ENCODE assay signal across 9 cellular contexts in genomic region chr5:100779669-100780375, GRCh38.
DNase-seq lines count a peak whose midpoint lies in the region; ATAC-seq and TF ChIP-seq lines count a peak whose summit lies in the region.
"Had no signal": no experiment of that assay in that cellular context is flagged by ENCODE, and none has a peak within 500 bp of the region (broad histone marks: within the 10 kb centered on the region; RNA-seq: fewer than 3 reads in every experiment).

No MANE protein-coding gene starts in this region.

- H3K9ac ChIP-seq in BLaER1 (no peak overlapping the region), duodenal mucosa (ENCODE audit: low read depth in 1 of 2, low read length in 2 of 2) (no peak overlapping the region), H9 (ENCODE audit: extremely low read depth, insufficient read length, low read length) (no peak overlapping the region)

- no peaks in the 10 kb centered on the region for H3K23me2 ChIP-seq in H9 (ENCODE audit: insufficient read length, low read depth, low read length, poor library complexity, severe bottlenecking)

- TF ChIP-seq CTCF in testis (IDR thresholded peaks at IDR 0.05) (no peak), H9 (conservative IDR thresholded peaks at IDR 0.05) (no peak), vagina (IDR thresholded peaks at IDR 0.05) (no peak)

- peak overlapping the region in 1 of 3 experiments; percentile 9; a peak in 1 of 7 replicates for H3K27ac Mint-ChIP-seq in H9

- no peak overlapping the region for H3K4me3 Mint-ChIP-seq in H9

- no peak overlapping the region for H4K5ac ChIP-seq in H9 (ENCODE audit: insufficient read length, low read depth, low read length)

- no peak overlapping the region; the same call in 1 of the 2 replicates for H3K27ac ChIP-seq in BLaER1
- no peak overlapping the region for H3K27ac ChIP-seq in duodenal mucosa (ENCODE audit: low read depth, low read length)
- H3K27ac ChIP-seq in testis = no peak overlapping the region
- no peak overlapping the region for H3K27ac ChIP-seq in H9 (ENCODE audit: insufficient read length, low read depth, low read length)
- no peak overlapping the region for H3K27ac ChIP-seq in vagina

- H4K91ac ChIP-seq in H9 (ENCODE audit: insufficient read length, low read depth, low read length) = no peak overlapping the region

- no peak overlapping the region for H2BK120ac ChIP-seq in H9 (ENCODE audit: low read depth, low read length, poor library complexity, severe bottlenecking)

- no peak overlapping the region for H2AFZ ChIP-seq in H9 (ENCODE audit: low read length)

- H3K4me1 ChIP-seq in BLaER1 = peaks cover 33% of the 10 kb centered on the region
- H3K4me1 ChIP-seq in duodenal mucosa (ENCODE audit: control insufficient read depth in 1 of 2, insufficient read depth in 2 of 2, low read length in 2 of 2) = peaks cover 0 to 4% of the 10 kb centered on the region in 2 donors
- H3K4me1 ChIP-seq in testis = no peaks in the 10 kb centered on the region
- H3K4me1 ChIP-seq in H9 (ENCODE audit: insufficient read depth, low read length) = no peaks in the 10 kb centered on the region
- no peaks in the 10 kb centered on the region for H3K4me1 ChIP-seq in vagina

- intact Hi-C loops in testis (cut with DNase I; ENCODE audit: low total_unique reads) = no loop called here
- intact Hi-C loops in vagina (cut with DNase I) = no loop called here

- no peak overlapping the region for H2BK15ac ChIP-seq in H9 (ENCODE audit: low read depth, low read length)

- H3T11ph ChIP-seq in H9 (ENCODE audit: low read length) = no peak overlapping the region

- H3K4me3 ChIP-seq in BLaER1 = no peak overlapping the region
- H3K4me3 ChIP-seq in duodenal mucosa (ENCODE audit: low read depth in 1 of 2, low read length in 2 of 2) = peak overlapping the region; percentile 13 to 37
- no peak overlapping the region for H3K4me3 ChIP-seq in testis
- no peak overlapping the region for H3K4me3 ChIP-seq in vagina

- no peaks in the 10 kb centered on the region for H3K79me2 ChIP-seq in H9 (ENCODE audit: insufficient read depth, low read length)

- no peaks in the 10 kb centered on the region for H3K79me1 ChIP-seq in H9 (ENCODE audit: insufficient read depth, low read depth, low read length, poor library complexity, severe bottlenecking)

- H3K23ac ChIP-seq in H9 (ENCODE audit: insufficient read length, low read depth, low read length) = no peak overlapping the region

- H2BK12ac ChIP-seq in H9 (ENCODE audit: insufficient read length, low read depth, low read length) = no peak overlapping the region

- H3K27me3 Mint-ChIP-seq in H9 (ENCODE audit: low read depth) = no peaks in the 10 kb centered on the region; the same call in 1 of the 2 replicates

- peaks cover 3 to 11% (median 9%) of the 10 kb centered on the region in 3 experiments; a peak in 5 of 7 replicates for H3K36me3 Mint-ChIP-seq in H9 (ENCODE audit: insufficient read depth in 1 of 3, low read depth in 3 of 3)

- H3K4me1 Mint-ChIP-seq in H9 = peaks cover 16 to 20% of the 10 kb centered on the region in 2 experiments

- H3K14ac ChIP-seq in H9 (ENCODE audit: insufficient read depth, low read length) = no peak overlapping the region

- H3K9me3 Mint-ChIP-seq in H9 = peaks cover 15 to 16% of the 10 kb centered on the region in 2 experiments

- H3K56ac ChIP-seq in H9 (ENCODE audit: insufficient read length, low read depth, low read length) = no peak overlapping the region

- DNase-seq in testis = peak; percentile 26
- DNase-seq in H9 = no peak
- no peak for DNase-seq in NCI-H1930 (lab: John Stamatoyannopoulos, UW)
- DNase-seq in vagina (ENCODE audit: extremely low spot score in 2 of 2) = no peak

- H2BK5ac ChIP-seq in H9 (ENCODE audit: insufficient read length, low read length) = no peak overlapping the region

- H2BK20ac ChIP-seq in H9 (ENCODE audit: low read depth, low read length, poor library complexity, severe bottlenecking) = no peak overlapping the region

- H4K20me1 ChIP-seq in BLaER1 (no peaks in the 10 kb centered on the region), H9 (ENCODE audit: control insufficient read depth, insufficient read depth, insufficient read length) (no peaks in the 10 kb centered on the region)

- 88 to 92% methylated on average over 7 of the region's 7 CpGs for WGBS in testis, 2 donors
- WGBS in H9 (ENCODE audit: extremely low coverage, insufficient read length, low lambda C conversion rate) = no CpG with 5 or more reads among the region's 7 CpGs

- H3K4ac ChIP-seq in H9 (ENCODE audit: low read depth, low read length) = no peak overlapping the region

- no peaks in the 10 kb centered on the region for H3K36me3 ChIP-seq in BLaER1
- no peaks in the 10 kb centered on the region for H3K36me3 ChIP-seq in duodenal mucosa (ENCODE audit: control insufficient read depth in 1 of 2, insufficient read depth in 2 of 2, low read length in 2 of 2)
- H3K36me3 ChIP-seq in testis (ENCODE audit: low read depth, missing control alignments) = no peaks in the 10 kb centered on the region
- no peaks in the 10 kb centered on the region for H3K36me3 ChIP-seq in vagina

- H3K4me2 ChIP-seq in BLaER1 (peak overlapping the region; percentile 17; the same call in 1 of the 2 replicates), H9 (ENCODE audit: insufficient read depth, insufficient read length, low read length) (no peak overlapping the region)

- H2AK5ac ChIP-seq in H9 (ENCODE audit: insufficient read length, low read length) = no peak overlapping the region

- peak; percentile 45 for ATAC-seq in GM19467 (IDR thresholded peaks at IDR 0.05; ENCODE audit: unreplicated experiment)
- ATAC-seq in HG03520 (IDR thresholded peaks at IDR 0.05; ENCODE audit: unreplicated experiment) = peak; percentile 30
- ATAC-seq: left colon had no signal

- TF ChIP-seq POLR2A in testis (IDR thresholded peaks at IDR 0.05) = no peak
- TF ChIP-seq POLR2A in vagina (IDR thresholded peaks at IDR 0.05) = no peak

- no peak overlapping the region for H4K8ac ChIP-seq in H9 (replicated peaks; ENCODE audit: insufficient read length, low read depth, low read length)

- H3K9me3 ChIP-seq in BLaER1 (peaks cover 8% of the 10 kb centered on the region), duodenal mucosa (ENCODE audit: control insufficient read depth in 1 of 2, low read length in 2 of 2) (no peaks in the 10 kb centered on the region), testis (no peaks in the 10 kb centered on the region), H9 (ENCODE audit: control insufficient read depth, low read depth, low read length) (no peaks in the 10 kb centered on the region), vagina (no peaks in the 10 kb centered on the region)

- H3K18ac ChIP-seq in H9 (ENCODE audit: insufficient read length, low read depth, low read length) = no peak overlapping the region

- no peaks in the 10 kb centered on the region for H3K27me3 ChIP-seq in BLaER1
- H3K27me3 ChIP-seq in duodenal mucosa (ENCODE audit: control insufficient read depth in 1 of 2, insufficient read depth in 2 of 2, low read length in 2 of 2) = no peaks in the 10 kb centered on the region
- H3K27me3 ChIP-seq in testis = no peaks in the 10 kb centered on the region
- H3K27me3 ChIP-seq in H9 (ENCODE audit: insufficient read depth, low read length) = no peaks in the 10 kb centered on the region
- no peaks in the 10 kb centered on the region for H3K27me3 ChIP-seq in vagina

Comparison
In these comparisons a context has a peak if more than half of its experiments do, and no peak if none do; other contexts are left out.
1. H3K4me3 ChIP-seq: peak in duodenal mucosa (2 of 2); none in BLaER1 (single experiment), testis (0 of 2) and vagina (0 of 2).